In the genomic region with DNA sequence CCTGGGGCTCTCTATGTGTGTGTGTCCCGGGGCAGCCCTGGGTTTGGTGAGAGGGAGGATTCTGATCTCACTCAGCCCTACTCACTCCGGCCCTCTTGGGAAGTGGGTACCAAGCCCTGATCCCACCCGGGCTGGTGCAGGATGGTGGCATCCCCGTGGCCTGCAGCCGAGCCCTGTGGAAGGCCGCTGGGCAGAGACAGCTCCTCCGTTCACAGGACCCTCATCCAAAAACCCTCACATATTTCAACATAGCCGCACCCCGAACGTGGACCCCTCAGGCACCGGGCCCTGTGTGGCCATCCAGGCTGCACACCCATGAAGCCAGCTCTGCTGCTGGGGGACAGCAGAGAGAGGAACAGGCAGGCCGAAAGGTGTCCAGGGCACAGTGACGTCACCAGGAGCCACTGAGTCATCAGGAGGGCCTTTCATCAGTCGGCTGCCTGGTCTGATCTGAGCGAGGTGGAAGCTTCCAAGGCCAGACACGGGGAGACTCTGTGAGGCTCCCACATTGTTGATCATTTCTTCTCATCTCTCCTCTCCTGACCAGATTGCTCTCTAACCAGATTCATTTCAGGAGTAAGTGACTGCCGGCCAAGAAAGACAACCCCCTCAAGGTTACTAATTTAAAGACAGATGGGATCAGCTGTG, we compare ENCODE assay signal across 8 cellular contexts. TPM values are rescaled to one million over a fixed set of nuclear protein-coding genes. Genes with fewer than 3 reads are reported as not detected.
DNase-seq lines count a peak whose midpoint lies in the region; ATAC-seq, FAIRE-seq and TF ChIP-seq lines count a peak whose summit lies in the region.

No MANE protein-coding gene starts in this region.

- ATAC-seq in esophagus mucosa (peak; percentile 77), HG03045 (IDR thresholded peaks at IDR 0.05; ENCODE audit: unreplicated experiment) (no peak), left lobe of liver (no peak)

- peak; percentile 33 for FAIRE-seq in GM12892 (lab: Jason Lieb, UNC)

- TF ChIP-seq POLR2A in GM12892 (IDR thresholded peaks at IDR 0.05; ENCODE audit: low read depth, low read length), result no peak

- DNase-seq in A172 (ENCODE audit: low spot score) (peak; percentile 57), GM12892 (ENCODE audit: insufficient read length) (no peak), NCI-H460 (ENCODE audit: extremely low read depth, low read depth) (peak; percentile 28), mesenteric fat pad (ENCODE audit: low spot score) (no peak), NCI-H748 (lab: John Stamatoyannopoulos, UW; ENCODE audit: unreplicated experiment) (no peak), left lobe of liver (ENCODE audit: low spot score) (no peak)

RNA-seq across cellular contexts. Expression of a gene that starts 16.2 kb away (rescaled TPM):
- total RNA-seq in A172 (2014; rRNA removed; shearing (Covaris generic)), result 2.3 and 4.2 TPM in 2 replicates
- 7.4 TPM for polyA plus RNA-seq in GM12892 (2012; ENCODE audit: missing spikeins)
- 9.5 and 9.6 TPM in 2 replicates for total RNA-seq in NCI-H460 (2014; rRNA removed; shearing (Covaris generic))
- polyA plus RNA-seq in NCI-H460 (2014; cell fraction: nucleus; rRNA removed), result 10.8 and 14.4 TPM in 2 replicates
- 45.3 TPM for total RNA-seq in esophagus mucosa
- 15.5 TPM for total RNA-seq in mesenteric fat pad
- 8.3 TPM for total RNA-seq in left lobe of liver

Comparison
In these comparisons a context has a peak if more than half of its experiments do, and no peak if none do; other contexts are left out.
1. DNase-seq: peak in A172 (single experiment) and NCI-H460 (single experiment); none in GM12892 (single experiment), mesenteric fat pad (single experiment), NCI-H748 (single experiment) and left lobe of liver (single experiment).